Comparison of ENCODE assay signal across 21 cellular contexts in the genomic region with DNA sequence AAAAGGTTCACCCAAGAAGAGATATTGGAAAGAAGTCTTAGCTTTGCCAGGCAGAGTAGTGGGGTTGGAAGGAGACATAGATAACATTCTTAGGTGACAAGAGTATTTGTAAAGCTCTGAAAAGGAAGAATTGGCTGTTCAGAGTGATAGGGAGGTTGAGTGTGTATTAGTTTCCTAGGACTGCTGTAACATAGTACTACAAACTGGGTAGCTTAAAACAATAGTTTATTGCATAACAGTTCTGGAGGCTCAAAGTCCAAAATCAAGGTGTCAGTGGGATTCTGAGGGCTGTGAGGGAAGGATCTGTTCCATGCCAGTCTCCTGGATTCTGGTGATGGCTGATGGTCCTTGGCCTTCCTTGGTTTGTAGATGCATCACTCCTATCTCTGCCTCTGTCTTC.
A peak's percentile ranks its signal among the peaks of the same experiment; 100 is the strongest.
DNase-seq lines count a peak whose midpoint lies in the region; ATAC-seq and TF ChIP-seq lines count a peak whose summit lies in the region.
"Had no signal": no experiment of that assay in that cellular context is flagged by ENCODE, and none has a peak within 500 bp of the region (broad histone marks: within the 10 kb centered on the region; RNA-seq: fewer than 3 reads in every experiment).

No MANE protein-coding gene starts in this region.

- no peak overlapping the region for H3K18ac ChIP-seq in mesenchymal stem cell (ENCODE audit: low read depth in 1 of 2, low read length in 2 of 2)

- H4K20me1 ChIP-seq in HCT116 (ENCODE audit: insufficient read depth) = no peaks in the 10 kb centered on the region
- H4K20me1 ChIP-seq in hepatocyte (ENCODE audit: insufficient read depth, poor library complexity, severe bottlenecking) = no peaks in the 10 kb centered on the region
- no peaks in the 10 kb centered on the region for H4K20me1 ChIP-seq in GM23338 (replicated peaks; ENCODE audit: insufficient read depth)
- H4K20me1 ChIP-seq: BLaER1 treated with 17β-estradiol and CSF1 and Interleukin-3, amounts not matched to agents 10 nM and 100 nM had no signal

- no peak for TF ChIP-seq POLR2A in HCT116 (IDR thresholded peaks at IDR 0.05; ENCODE audit: borderline replicate concordance, extremely low read depth, insufficient read depth, insufficient read length)

- BruUV-seq in Caco-2 (replicated peaks; lab: Mats Ljungman, UMichigan) (no TSS peak), HCT116 (replicated peaks; lab: Mats Ljungman, UMichigan) (no TSS peak)

- POLR2A ChIA-PET in Caco-2 (lab: Charles Lee) = no interaction called here
- POLR2A ChIA-PET in HCT116 (lab: Charles Lee) = no interaction called here

- no peak overlapping the region for H3K9ac ChIP-seq in HCT116 (ENCODE audit: low read length)
- no peak overlapping the region for H3K9ac ChIP-seq in mesenchymal stem cell (ENCODE audit: low read length)
- H3K9ac ChIP-seq: BLaER1 treated with 17β-estradiol and CSF1 and Interleukin-3, amounts not matched to agents 10 nM and 100 nM had no signal

- H3K9me2 ChIP-seq in HCT116 (ENCODE audit: insufficient read depth) (no peaks in the 10 kb centered on the region), hepatocyte (replicated peaks; ENCODE audit: insufficient read depth) (no peaks in the 10 kb centered on the region), GM23338 (ENCODE audit: insufficient read depth) (no peaks in the 10 kb centered on the region)

- TF ChIP-seq CTCF in Caco-2 (IDR thresholded peaks at IDR 0.05; ENCODE audit: insufficient read depth in 1 of 2, low read depth in 1 of 2, low read length in 1 of 2, severe bottlenecking in 1 of 2, unreplicated experiment in 1 of 2) (no peak), HCT116 (IDR thresholded peaks at IDR 0.05 in 2 of 3, conservative IDR thresholded peaks at IDR 0.05 in 1 of 3; ENCODE audit: borderline replicate concordance in 1 of 3, insufficient read depth in 1 of 3, low read depth in 2 of 3, low read length in 2 of 3) (no peak), hepatocyte (IDR thresholded peaks at IDR 0.05; ENCODE audit: poor library complexity) (no peak), GM23338 (conservative IDR thresholded peaks at IDR 0.05; ENCODE audit: low read depth in 2 of 2) (no peak), mesothelial cell of epicardium (IDR thresholded peaks at IDR 0.05; ENCODE audit: unreplicated experiment) (no peak)

- RAD21 ChIA-PET in HCT116 (lab: Charles Lee; ENCODE audit: low non-redundant PET in 1 of 2, low total read pairs in 2 of 2, uncharacterized antibody in 2 of 2, unreplicated experiment in 2 of 2) = no interaction called here

- no peaks in the 10 kb centered on the region for H3K27me3 ChIP-seq in Caco-2 (replicated peaks; ENCODE audit: control insufficient read depth, insufficient read depth, low read length)
- H3K27me3 ChIP-seq in HCT116 (ENCODE audit: insufficient read depth, low read length) = no peaks in the 10 kb centered on the region
- no peaks in the 10 kb centered on the region for H3K27me3 ChIP-seq in hepatocyte
- H3K27me3 ChIP-seq in mesenchymal stem cell (ENCODE audit: control insufficient read depth in 1 of 2, insufficient read depth in 1 of 2, low read length in 2 of 2) = no peaks in the 10 kb centered on the region
- H3K27me3 ChIP-seq in GM23338 (ENCODE audit: insufficient read depth) = no peaks in the 10 kb centered on the region
- H3K27me3 ChIP-seq: BE2C; BLaER1 treated with 17β-estradiol and CSF1 and Interleukin-3, amounts not matched to agents 10 nM and 100 nM had no signal

- H3K4ac ChIP-seq in mesenchymal stem cell (ENCODE audit: low read depth in 1 of 2, low read length in 2 of 2) = no peak overlapping the region

- no peaks in the 10 kb centered on the region for H3K36me3 ChIP-seq in Caco-2 (ENCODE audit: control insufficient read depth, insufficient read depth, low read length)
- H3K36me3 ChIP-seq in HCT116 (ENCODE audit: control insufficient read depth in 1 of 2, insufficient read depth in 2 of 2, low read length in 2 of 2) = no peaks in the 10 kb centered on the region
- no peaks in the 10 kb centered on the region for H3K36me3 ChIP-seq in hepatocyte (replicated peaks; ENCODE audit: insufficient read depth, low read depth)
- H3K36me3 ChIP-seq in mesenchymal stem cell (ENCODE audit: control insufficient read depth in 1 of 2, insufficient read depth in 2 of 2, low read depth in 1 of 2, low read length in 2 of 2) = no peaks in the 10 kb centered on the region
- H3K36me3 ChIP-seq in GM23338 (ENCODE audit: insufficient read depth) = no peaks in the 10 kb centered on the region
- H3K36me3 ChIP-seq: BE2C; BLaER1 treated with 17β-estradiol and CSF1 and Interleukin-3, amounts not matched to agents 10 nM and 100 nM; HAP-1 had no signal

- no peak overlapping the region for H3K4me3 Mint-ChIP-seq in Caco-2 (ENCODE audit: unreplicated experiment)
- no peak overlapping the region for H3K4me3 Mint-ChIP-seq in GM23338
- no peak overlapping the region for H3K4me3 Mint-ChIP-seq in mesothelial cell of epicardium
- H3K4me3 Mint-ChIP-seq: CD14-positive monocyte; CD4-positive, alpha-beta T cell; CD8-positive, alpha-beta memory T cell had no signal

- H3K27ac Mint-ChIP-seq in Caco-2 (ENCODE audit: unreplicated experiment) = peak overlapping the region; percentile 74
- no peak overlapping the region for H3K27ac Mint-ChIP-seq in GM23338
- no peak overlapping the region for H3K27ac Mint-ChIP-seq in mesothelial cell of epicardium
- H3K27ac Mint-ChIP-seq: CD14-positive monocyte; CD4-positive, alpha-beta T cell; CD8-positive, alpha-beta memory T cell had no signal

- H3K4me2 ChIP-seq in HCT116 (ENCODE audit: low read length) = no peak overlapping the region
- H3K4me2 ChIP-seq in hepatocyte = no peak overlapping the region
- no peak overlapping the region for H3K4me2 ChIP-seq in mesenchymal stem cell (ENCODE audit: low read length, poor library complexity, severe bottlenecking)
- H3K4me2 ChIP-seq in GM23338 = no peak overlapping the region
- H3K4me2 ChIP-seq: BLaER1 treated with 17β-estradiol and CSF1 and Interleukin-3, amounts not matched to agents 10 nM and 100 nM had no signal

- no peak overlapping the region for H2BK15ac ChIP-seq in mesenchymal stem cell (ENCODE audit: low read depth, poor library complexity, severe bottlenecking)

- H3K9me3 ChIP-seq in Caco-2 (peaks cover 8% of the 10 kb centered on the region; the same call in 1 of the 2 replicates), HCT116 (ENCODE audit: control insufficient read depth in 1 of 2, insufficient read depth in 1 of 2, low read depth in 1 of 2, low read length in 2 of 2) (no peaks in the 10 kb centered on the region), hepatocyte (ENCODE audit: low read depth) (no peaks in the 10 kb centered on the region), mesenchymal stem cell (ENCODE audit: control insufficient read depth, low read length) (no peaks in the 10 kb centered on the region)
- H3K9me3 ChIP-seq: A549, BE2C, HAP-1 had no signal

- ATAC-seq in HCT116 (no peak), GM23338 (no peak), SK-N-SH treated with all-trans-retinoic acid at 6 μM for 48 hours (no peak)
- ATAC-seq: A549, GM12878 had no signal

- no peaks in the 10 kb centered on the region for H3K79me2 ChIP-seq in HCT116 (ENCODE audit: insufficient read depth, low read length)
- H3K79me2 ChIP-seq in hepatocyte = no peaks in the 10 kb centered on the region
- no peaks in the 10 kb centered on the region for H3K79me2 ChIP-seq in GM23338 (replicated peaks; ENCODE audit: insufficient read depth)

- DNase-seq in Caco-2 (no peak), HCT116 (ENCODE audit: low read depth, low spot score) (no peak), hepatocyte (ENCODE audit: low spot score) (no peak), mesenchymal stem cell (no peak), GM23338 (ENCODE audit: low spot score) (no peak), mesothelial cell of epicardium (ENCODE audit: low spot score in 2 of 2, unreplicated experiment in 2 of 2) (no peak)
- DNase-seq: 8988T; ACHN; AML-193; BE2C; CD4-positive, alpha-beta T cell; CD8-positive, alpha-beta memory T cell; DMS153; DND-41; GOT3 had no signal

- H3K79me1 ChIP-seq in mesenchymal stem cell (replicated peaks; ENCODE audit: low read length, poor library complexity, severe bottlenecking) = no peaks in the 10 kb centered on the region

- H4K91ac ChIP-seq in mesenchymal stem cell (ENCODE audit: low read length) = no peak overlapping the region

- H3K4me3 ChIP-seq in Caco-2 (ENCODE audit: low read depth, low read length) = no peak overlapping the region
- H3K4me3 ChIP-seq in HCT116 (replicated peaks in 1 of 2; ENCODE audit: low read depth in 1 of 2, low read length in 2 of 2) = no peak overlapping the region
- no peak overlapping the region for H3K4me3 ChIP-seq in hepatocyte
- no peak overlapping the region for H3K4me3 ChIP-seq in mesenchymal stem cell (ENCODE audit: insufficient read depth in 1 of 2, low read depth in 1 of 2, low read length in 2 of 2)
- H3K4me3 ChIP-seq in GM23338 = no peak overlapping the region
- H3K4me3 ChIP-seq: A549; BLaER1 treated with 17β-estradiol and CSF1 and Interleukin-3, amounts not matched to agents 10 nM and 100 nM; GM12878; HAP-1 had no signal

- H3K27me3 Mint-ChIP-seq in Caco-2 (ENCODE audit: insufficient read depth, unreplicated experiment) (no peaks in the 10 kb centered on the region), GM23338 (ENCODE audit: insufficient read depth, low read depth, poor library complexity) (peaks cover 3% of the 10 kb centered on the region), mesothelial cell of epicardium (ENCODE audit: low read depth) (no peaks in the 10 kb centered on the region)
- H3K27me3 Mint-ChIP-seq: CD4-positive, alpha-beta T cell; CD8-positive, alpha-beta memory T cell had no signal

- H2BK12ac ChIP-seq in mesenchymal stem cell (ENCODE audit: low read length in 2 of 2) = no peak overlapping the region

- H3K36me3 Mint-ChIP-seq in Caco-2 (ENCODE audit: insufficient read depth, unreplicated experiment) = peaks cover 5% of the 10 kb centered on the region
- H3K36me3 Mint-ChIP-seq in GM23338 (ENCODE audit: low read depth) = peaks cover 3% of the 10 kb centered on the region; the same call in 1 of the 3 replicates
- H3K36me3 Mint-ChIP-seq in mesothelial cell of epicardium = no peaks in the 10 kb centered on the region
- H3K36me3 Mint-ChIP-seq: CD14-positive monocyte; CD8-positive, alpha-beta memory T cell had no signal

- CTCF ChIA-PET in Caco-2 (lab: Charles Lee) (interaction anchor here (0.6 kb wide), 1 partner anchor 78 kb away, joined by 3 read pairs; no protein-coding TSS in a partner anchor), HCT116 (lab: Charles Lee) (no interaction called here)

- no peak for TF ChIP-seq RAD21 in HCT116 (IDR thresholded peaks at IDR 0.05; ENCODE audit: low read depth)

- H3K23ac ChIP-seq in mesenchymal stem cell (ENCODE audit: low read length in 2 of 2) = no peak overlapping the region

- H2AK5ac ChIP-seq in mesenchymal stem cell (ENCODE audit: low read length, severe bottlenecking) = peak overlapping the region; percentile 83

- no peak overlapping the region for H2BK5ac ChIP-seq in mesenchymal stem cell (ENCODE audit: low read depth, low read length, poor library complexity, severe bottlenecking)

- no peak overlapping the region for H3K14ac ChIP-seq in mesenchymal stem cell (ENCODE audit: low read length in 2 of 2)

- H3K27ac ChIP-seq in HCT116 (ENCODE audit: low read depth, low read length) (no peak overlapping the region), hepatocyte (peak overlapping the region; percentile 92), mesenchymal stem cell (ENCODE audit: low read length, poor library complexity, severe bottlenecking) (no peak overlapping the region), GM23338 (ENCODE audit: low read depth) (no peak overlapping the region)
- H3K27ac ChIP-seq: BLaER1 treated with 17β-estradiol and CSF1 and Interleukin-3, amounts not matched to agents 10 nM and 100 nM had no signal

- peak overlapping the region; percentile 17 for H2AFZ ChIP-seq in HCT116 (ENCODE audit: low read depth, low read length, poor library complexity, severe bottlenecking)
- H2AFZ ChIP-seq in hepatocyte = no peak overlapping the region
- H2AFZ ChIP-seq in mesenchymal stem cell (ENCODE audit: low read depth, low read length) = no peak overlapping the region
- H2AFZ ChIP-seq in GM23338 = no peak overlapping the region

- no peak overlapping the region for H2BK120ac ChIP-seq in mesenchymal stem cell (ENCODE audit: low read depth, low read length)

- H3K4me1 ChIP-seq in Caco-2 (peaks cover 29% of the 10 kb centered on the region), HCT116 (ENCODE audit: control insufficient read depth in 1 of 2, insufficient read depth in 2 of 2, low read length in 2 of 2) (peaks cover 19 to 24% of the 10 kb centered on the region in 2 experiments; a peak in 3 of 4 replicates), hepatocyte (ENCODE audit: insufficient read depth) (peaks cover 17% of the 10 kb centered on the region), mesenchymal stem cell (ENCODE audit: control insufficient read depth, insufficient read depth, low read depth, low read length) (no peaks in the 10 kb centered on the region), GM23338 (ENCODE audit: insufficient read depth) (no peaks in the 10 kb centered on the region)
- H3K4me1 ChIP-seq: BE2C; BLaER1 treated with 17β-estradiol and CSF1 and Interleukin-3, amounts not matched to agents 10 nM and 100 nM had no signal

- intact Hi-C loops in Caco-2 (cut with micrococcal nuclease; ENCODE audit: unreplicated experiment) = loop anchor here (5.0 to 10.0 kb wide), 2 partner anchors 51 to 128 kb away; no protein-coding TSS in a partner anchor
- intact Hi-C loops in HCT116 (cut with micrococcal nuclease) = no loop called here

- H4K8ac ChIP-seq in mesenchymal stem cell (ENCODE audit: low read length) = no peak overlapping the region

- H3K9me3 Mint-ChIP-seq in Caco-2 (ENCODE audit: unreplicated experiment) (no peaks in the 10 kb centered on the region), GM23338 (peaks cover 10% of the 10 kb centered on the region; the same call in 1 of the 3 replicates), mesothelial cell of epicardium (peaks cover 7% of the 10 kb centered on the region)

- H3K4me1 Mint-ChIP-seq in Caco-2 (ENCODE audit: low read depth, unreplicated experiment) (peaks cover 22% of the 10 kb centered on the region), GM23338 (no peaks in the 10 kb centered on the region), mesothelial cell of epicardium (peaks cover 15% of the 10 kb centered on the region)
- H3K4me1 Mint-ChIP-seq: CD14-positive monocyte; CD8-positive, alpha-beta memory T cell had no signal

- no peaks in the 10 kb centered on the region for H3F3A ChIP-seq in GM23338 (replicated peaks; ENCODE audit: low read depth)
